Comparison of ENCODE assay signal across 22 cellular contexts in genomic region chr2:64742678-64743077, GRCh38.
"Had no signal": no experiment of that assay in that cellular context is flagged by ENCODE, and none has a peak within 500 bp of the region (broad histone marks: within the 10 kb centered on the region; RNA-seq: fewer than 3 reads in every experiment).

No MANE protein-coding gene starts in this region.

- DNase-seq: activated CD4-positive, alpha-beta T cell treated with anti-CD3 and anti-CD28 coated beads for 4 hours; activated CD4-positive, alpha-beta T cell treated with anti-CD3 and anti-CD28 coated beads, Interleukin-2, amount 50 U/mL, for 48 hours; activated CD4-positive, CD25-positive, alpha-beta regulatory T cell; activated naive CD4-positive, alpha-beta T cell treated with anti-CD3 and anti-CD28 coated beads for 36 hours; activated T-cell treated with anti-CD3 and anti-CD28 coated beads, Interleukin-2, amount 50 U/mL, for 48 hours; cortex of kidney; endodermal cell; gastrocnemius medialis; hippocampal formation; kidney glomerular epithelial cell; left lung; naive B cell; nucleus accumbens; posterior cingulate gyrus; sigmoid colon; stimulated activated CD4-positive, alpha-beta T cell treated with anti-CD3 and anti-CD28 coated beads, Interleukin-2, amount 100 ng/mL, for 48 hours; stimulated activated CD8-positive, alpha-beta memory T cell treated with anti-CD3 and anti-CD28 coated beads, Interleukin-4, amount 100 ng/mL, for 48 hours; stimulated activated naive B cell treated with anti-CD40 and anti-IgM and Interleukin-4, amounts not matched to agents 10 μg/mL and 1 μg/mL and 100 μg/mL, for 72 hours had no signal

- H3K27me3 ChIP-seq: cardiac muscle cell, gastrocnemius medialis, left lung, sigmoid colon, vagina had no signal

- H3K9me3 ChIP-seq: gastrocnemius medialis, left lung, sigmoid colon, thoracic aorta, vagina had no signal

- H3K4me3 ChIP-seq: cardiac muscle cell, gastrocnemius medialis, left lung, lung, sigmoid colon, thoracic aorta, vagina had no signal

- ATAC-seq: gastrocnemius medialis; left lung; stimulated activated naive B cell treated with anti-CD40 and anti-IgM and Interleukin-4, amounts not matched to agents 10 μg/mL and 1 μg/mL and 100 μg/mL, for 72 hours had no signal

- H3K27ac ChIP-seq: cardiac muscle cell, gastrocnemius medialis, left lung, sigmoid colon, thoracic aorta, vagina had no signal

- H3K4me1 ChIP-seq: gastrocnemius medialis, vagina had no signal

- H3K36me3 ChIP-seq: cardiac muscle cell, gastrocnemius medialis, left lung, sigmoid colon, thoracic aorta, vagina had no signal
